8 cellular contexts compared by ENCODE assay signal in genomic region chr5:1110260-1110929, GRCh38. TPM values are rescaled to one million over a fixed set of nuclear protein-coding genes. Genes with fewer than 3 reads are reported as not detected.
DNase-seq lines count a peak whose midpoint lies in the region; ATAC-seq, FAIRE-seq and TF ChIP-seq lines count a peak whose summit lies in the region.

No MANE protein-coding gene starts in this region.

- H3K4me1 Mint-ChIP-seq in nephron, result peaks cover 48% of the 10 kb centered on the region

- no peak overlapping the region for H3K9ac ChIP-seq in H1 (replicated peaks in 1 of 4; ENCODE audit: extremely low read depth in 1 of 4, low read depth in 3 of 4, low read length in 3 of 4)

- no peak overlapping the region for H2BK12ac ChIP-seq in H1 (ENCODE audit: low read depth, low read length)

- peak overlapping the region; percentile 87 to 92 (median 89) for H3K4me3 Mint-ChIP-seq in nephron

- H3K56ac ChIP-seq in H1 (replicated peaks; ENCODE audit: insufficient read length, low read depth, low read length), result no peak overlapping the region

- no peaks in the 10 kb centered on the region; a peak in 1 of 7 replicates for H3K27me3 ChIP-seq in H1 (replicated peaks in 1 of 4; ENCODE audit: control insufficient read depth in 3 of 4, extremely low read depth in 1 of 4, insufficient read depth in 3 of 4, low read length in 3 of 4)

- no peaks in the 10 kb centered on the region for H3K9me3 Mint-ChIP-seq in nephron

- WGBS in H1 (ENCODE audit: extremely low coverage in 1 of 2, insufficient coverage in 1 of 2, insufficient read length in 1 of 2, insufficient replicate concordance in 2 of 2, low coverage in 1 of 2, low lambda C conversion rate in 2 of 2, missing lambda C conversion rate in 1 of 2), 2 experiments, result 92% methylated on average over 24 of the region's 24 CpGs; no CpG with 5 or more reads in 1 of the 2 experiments

- DNase-seq in CD1c-positive myeloid dendritic cell (ENCODE audit: extremely low spot score) (peak; percentile 58), OCI-M1 (lab: John Stamatoyannopoulos, UW) (peak; percentile 32), H1 (ENCODE audit: low read depth in 1 of 2, low spot score in 2 of 2) (no peak), hepatic stellate cell (ENCODE audit: low spot score) (no peak), H4 (ENCODE audit: low spot score) (no peak), COLO829 (ENCODE audit: low spot score) (no peak)

- H2BK5ac ChIP-seq in H1 (ENCODE audit: low read depth, low read length), result no peak overlapping the region

- POLR2A ChIA-PET in H1 (lab: Charles Lee; ENCODE audit: partially characterized antibody), result interaction anchor here (1.0 to 2.6 kb wide), 5 partner anchors 8 to 63 kb away, joined by 3 to 8 read pairs (median 3); no protein-coding TSS in a partner anchor

- TF ChIP-seq CTCF in H1 (IDR thresholded peaks at IDR 0.05; ENCODE audit: control extremely low read depth in 1 of 3, insufficient read depth in 1 of 3, low read depth in 1 of 3, low read length in 3 of 3), result no peak
- no peak for TF ChIP-seq CTCF in nephron (IDR thresholded peaks at IDR 0.05; ENCODE audit: unreplicated experiment in 3 of 3)

- H3K23me2 ChIP-seq in H1 (ENCODE audit: low read depth, low read length), result peaks cover 3% of the 10 kb centered on the region; the same call in 1 of the 2 replicates

- H3K79me1 ChIP-seq in H1 (ENCODE audit: low read depth, low read length), result peaks cover 22% of the 10 kb centered on the region

- no peak overlapping the region for H2BK120ac ChIP-seq in H1 (replicated peaks; ENCODE audit: low read depth, low read length)

- H3K36me3 ChIP-seq in H1 (ENCODE audit: control insufficient read depth in 2 of 4, insufficient read depth in 4 of 4, low read length in 3 of 4), result no peaks in the 10 kb centered on the region

- no peak for ATAC-seq in GM19467 (IDR thresholded peaks at IDR 0.05; ENCODE audit: unreplicated experiment)

- no peak overlapping the region for H4K5ac ChIP-seq in H1 (ENCODE audit: insufficient read length, low read depth, low read length)

- FAIRE-seq in H1 (lab: Jason Lieb, UNC), result no peak

- H2BK20ac ChIP-seq in H1 (ENCODE audit: low read length), result no peak overlapping the region

- no peak overlapping the region for H3K23ac ChIP-seq in H1 (ENCODE audit: insufficient read length)

- no peak overlapping the region for H2BK15ac ChIP-seq in H1 (ENCODE audit: low read length)

- no peak for TF ChIP-seq POLR2A in H1 (IDR thresholded peaks at IDR 0.05; ENCODE audit: control extremely low read depth in 1 of 2, low read depth in 2 of 2, low read length in 2 of 2)

- peak overlapping the region; percentile 63 to 89 (median 66) for H3K27ac Mint-ChIP-seq in nephron

- peak overlapping the region; percentile 67 to 91 for H3K4me2 ChIP-seq in H1 (ENCODE audit: insufficient read depth in 1 of 2, low read depth in 2 of 2, low read length in 2 of 2)

- H3K4me3 ChIP-seq in H1 (ENCODE audit: extremely low read depth in 1 of 4, insufficient read depth in 2 of 4, low read depth in 3 of 4, low read length in 4 of 4), result peak overlapping the region; percentile 64 to 97 (median 77); a peak in 6 of 8 replicates

- no peak overlapping the region for H3K4ac ChIP-seq in H1 (replicated peaks; ENCODE audit: insufficient read length, low read depth, low read length)

- H3K36me3 Mint-ChIP-seq in nephron (ENCODE audit: low read depth), result no peaks in the 10 kb centered on the region

- H2AK5ac ChIP-seq in H1 (ENCODE audit: low read depth, low read length), result peak overlapping the region; percentile 16; the same call in 1 of the 2 replicates

- CTCF ChIA-PET in H1 (lab: Charles Lee; ENCODE audit: partially characterized antibody), result interaction anchor here (0.8 to 1.4 kb wide), 3 partner anchors 30 to 73 kb away, joined by 3 to 7 read pairs (median 3); no protein-coding TSS in a partner anchor

- no peak overlapping the region for H3K18ac ChIP-seq in H1 (ENCODE audit: extremely low read depth, low read length)

- TF ChIP-seq RAD21 in H1 (IDR thresholded peaks at IDR 0.05 in 1 of 2, conservative IDR thresholded peaks at IDR 0.05 in 1 of 2; ENCODE audit: low read depth in 2 of 2, low read length in 2 of 2), result no peak

- no peak for TF ChIP-seq EP300 in H1 (IDR thresholded peaks at IDR 0.05; ENCODE audit: borderline replicate concordance in 1 of 2, low read depth in 2 of 2, low read length in 2 of 2)

- no peak overlapping the region for H4K91ac ChIP-seq in H1 (replicated peaks; ENCODE audit: insufficient read length, low read length)

- H3K9me3 ChIP-seq in H1 (ENCODE audit: insufficient read depth in 2 of 2, low read depth in 1 of 2, low read length in 1 of 2), result no peaks in the 10 kb centered on the region

- H3K27me3 Mint-ChIP-seq in nephron (ENCODE audit: low read depth), result peaks cover 9% of the 10 kb centered on the region

- no peak overlapping the region; the same call in 1 of the 2 replicates for H4K8ac ChIP-seq in H1 (ENCODE audit: extremely low read depth, insufficient read depth, low read length)

- peaks cover 7 to 47% (median 36%) of the 10 kb centered on the region in 4 experiments for H3K4me1 ChIP-seq in H1 (replicated peaks in 1 of 4; ENCODE audit: control insufficient read depth in 3 of 4, insufficient read depth in 4 of 4, low read length in 3 of 4)

- peaks cover 2 to 54% of the 10 kb centered on the region in 2 experiments; a peak in 3 of 4 replicates for H3K79me2 ChIP-seq in H1 (ENCODE audit: control insufficient read depth in 1 of 2, insufficient read depth in 2 of 2, low read length in 2 of 2)

- no peak overlapping the region for H3K14ac ChIP-seq in H1 (ENCODE audit: insufficient read length)

- H3K27ac ChIP-seq in H1 (ENCODE audit: low read depth, low read length), result no peak overlapping the region

- no peak overlapping the region for H2AFZ ChIP-seq in H1 (ENCODE audit: low read length)

- peaks cover 10 to 12% of the 10 kb centered on the region in 2 experiments for H4K20me1 ChIP-seq in H1 (replicated peaks in 1 of 2; ENCODE audit: control insufficient read depth in 1 of 2, insufficient read depth in 2 of 2, low read length in 2 of 2)

TF ChIP-seq in H1, 55 proteins besides CTCF, POLR2A, EP300 and RAD21:
- TF ChIP-seq E2F6 (IDR thresholded peaks at IDR 0.05) (no peak), SIN3A (conservative IDR thresholded peaks at IDR 0.05 in 1 of 2, IDR thresholded peaks at IDR 0.05 in 1 of 2; ENCODE audit: low read depth in 1 of 2, low read length in 2 of 2) (0 out of 4 replicates have a peak, but pooled peaks of 1 of the 2 experiments have one; percentile 14), CHD2 (IDR thresholded peaks at IDR 0.05; ENCODE audit: low read length) (no peak)

RNA-seq across cellular contexts. Expression of gene SLC12A7, which starts 1.5 kb away (rescaled TPM):
- 38.6 and 39.7 TPM in 2 replicates for total RNA-seq in H1 (2021; fragmentation: NEBNext Ultra II Directional; extraction: Animal tissue kit (Norgen Biotek cat#: 25700))
- 23.5 and 37.5 TPM in 2 replicates for polyA plus RNA-seq in H1 (2011; rRNA removed)
- 26.4 TPM for polyA plus RNA-seq in H1 (2011; cell fraction: cytosol; rRNA removed)
- polyA plus RNA-seq in H1 (2011; cell fraction: nucleus; rRNA removed), result 181 TPM
- 27.4 to 47.0 TPM (median 38.9 TPM) in 4 replicates for polyA plus RNA-seq in H1 (2012, experiment 1 of 2)
- 19.5 TPM for polyA plus RNA-seq in H1 (2012, experiment 2 of 2)
- polyA plus RNA-seq in H1 (2013, experiment 1 of 2), result 27.2 TPM
- 24.9 TPM for polyA plus RNA-seq in H1 (2013, experiment 2 of 2)
- polyA minus RNA-seq in H1 (2011; rRNA and poly(A)+ RNA removed), result 23.8 and 28.1 TPM in 2 replicates
- polyA minus RNA-seq in H1 (2011; cell fraction: cytosol; rRNA and poly(A)+ RNA removed), result 33.8 TPM
- 44.5 TPM for polyA minus RNA-seq in H1 (2011; cell fraction: nucleus; rRNA and poly(A)+ RNA removed)
- total RNA-seq in H4 (2014; rRNA removed; shearing (Covaris generic)), result 8.8 and 13.8 TPM in 2 replicates

Comparison
In these comparisons a context has a peak if more than half of its experiments do, and no peak if none do; other contexts are left out.
1. DNase-seq: peak in CD1c-positive myeloid dendritic cell (single experiment) and OCI-M1 (single experiment); none in H1 (0 of 2), hepatic stellate cell (single experiment), H4 (single experiment) and COLO829 (single experiment).